In genomic region chr10:64093946-64094560, GRCh38 we compare ENCODE assay signal across 27 cellular contexts.
"Had no signal": no experiment of that assay in that cellular context is flagged by ENCODE, and none has a peak within 500 bp of the region (broad histone marks: within the 10 kb centered on the region; RNA-seq: fewer than 3 reads in every experiment).

No MANE protein-coding gene starts in this region.

- H3K9me3 ChIP-seq: adrenal gland, body of pancreas, MG63, SJCRH30, SK-N-SH had no signal

- ATAC-seq: activated T-cell treated with anti-CD3 and anti-CD28 coated beads, Interleukin-2, amount 50 U/mL, for 4 hours; body of pancreas; Panc1 had no signal

- H3K27me3 ChIP-seq: adrenal gland, body of pancreas, MG63, SJCRH30 had no signal

- H3K27ac ChIP-seq: adrenal gland, body of pancreas, RWPE1, SJCRH30, VCaP had no signal

- H3K36me3 ChIP-seq: adrenal gland, MG63, SJCRH30 had no signal

- DNase-seq: activated CD4-positive, alpha-beta memory T cell treated with anti-CD3 and anti-CD28 coated beads for 36 hours; activated CD4-positive, alpha-beta T cell treated with anti-CD3 and anti-CD28 coated beads, Interleukin-2, amount 10 ng/mL, durations not matched to agents 7 days and 5 days; activated CD4-positive, CD25-positive, alpha-beta regulatory T cell; activated CD8-positive, alpha-beta memory T cell treated with anti-CD3 and anti-CD28 coated beads for 24 hours; activated naive CD4-positive, alpha-beta T cell treated with anti-CD3 and anti-CD28 coated beads, Interleukin-2, amount 50 U/mL, for 16 hours; activated naive CD8-positive, alpha-beta T cell treated with anti-CD3 and anti-CD28 coated beads, Interleukin-2, amount 10 ng/mL, durations not matched to agents 7 days and 5 days; activated T-cell treated with anti-CD3 and anti-CD28 coated beads, Interleukin-2, amount 50 U/mL, for 4 hours; adrenal gland; anterior cingulate cortex; body of pancreas; MG63; MV-4-11; NCI-H1092 treated with DMSO at 0.1 percent for 48 hours; NCI-H1436; NCI-H1694 treated with DMSO at 0.1 percent for 48 hours; NCI-H2029 treated with DMSO at 0.1 percent for 48 hours; NCI-H345; NCI-H510A; NCI-H526 treated with DMSO at 0.1 percent for 48 hours; NCI-H82; Right ventricle myocardium superior; SJCRH30; SK-N-SH; T-helper 1 cell had no signal

- H3K4me1 ChIP-seq: SJCRH30 had no signal

- H3K4me3 ChIP-seq: adrenal gland, body of pancreas, MG63, SJCRH30 had no signal
